In genomic region chr6:155339929-155340328, GRCh38 we compare ENCODE assay signal across 8 cellular contexts. TPM values are rescaled to one million over a fixed set of nuclear protein-coding genes. Genes with fewer than 3 reads are reported as not detected.
DNase-seq lines count a peak whose midpoint lies in the region; ATAC-seq, FAIRE-seq and TF ChIP-seq lines count a peak whose summit lies in the region.
"Not testable (repeated sequence)": the region's sequence is repeated elsewhere in the genome, so short reads cannot be mapped to it uniquely, and the experiment has no call there.

No MANE protein-coding gene starts in this region.

- FAIRE-seq in GM12878 (lab: Jason Lieb, UNC); HepG2 (lab: Jason Lieb, UNC): not testable (repeated sequence)

- not testable (repeated sequence) for H3K4me3 ChIP-seq in GM23338; IMR-90 (ENCODE audit: insufficient read depth, low read depth, low read length); PC-3 (ENCODE audit: low read length); GM12878; HepG2 (replicated peaks in 1 of 3; ENCODE audit: insufficient read depth in 1 of 3, low read depth in 2 of 3, low read length in 3 of 3); osteoblast (ENCODE audit: insufficient read depth, low read length)

- H2BK15ac ChIP-seq in IMR-90 (ENCODE audit: low read depth, low read length), result peak overlapping the region; percentile 77; the same call in 1 of the 3 replicates

- POLR2A ChIA-PET in IMR-90 (lab: Charles Lee; ENCODE audit: unreplicated experiment); PC-3 (lab: Charles Lee; ENCODE audit: unreplicated experiment); activated CD4-positive, alpha-beta T cell treated with anti-CD3 and anti-CD28 coated beads, Interleukin-2, amount 10 ng/mL, durations not matched to agents 7 days and 5 days (lab: Charles Lee): not testable (repeated sequence)
- POLR2A ChIA-PET in GM12878 (lab: Charles Lee) (interaction anchor here (1.0 to 1.3 kb wide), 2 partner anchors 25 to 28 kb away, joined by 3 to 4 read pairs; no protein-coding TSS in a partner anchor), HepG2 (lab: Yijun Ruan, JAX) (interaction anchor here (1.2 to 4.7 kb wide), 3 partner anchors 11 to 189 kb away, joined by 3 to 26 read pairs (median 5); partner anchors contain the start of gene TFB1M)

- SMC1A ChIA-PET in GM12878 (lab: Charles Lee; ENCODE audit: uncharacterized antibody, unreplicated experiment), result interaction anchor here (0.8 to 4.7 kb wide), 10 partner anchors 10 to 192 kb away, joined by 3 to 32 read pairs (median 5); partner anchors contain the start of gene TFB1M

- not testable (repeated sequence) for H4K20me1 ChIP-seq in GM23338 (replicated peaks; ENCODE audit: insufficient read depth); IMR-90 (ENCODE audit: insufficient read depth, low read length); PC-3 (ENCODE audit: low read length); GM12878 (ENCODE audit: control insufficient read depth, insufficient read depth); HepG2 (ENCODE audit: insufficient read depth, low read length); osteoblast (ENCODE audit: insufficient read depth, low read length)

- H2AFZ ChIP-seq in GM23338, result 0 out of 2 replicates have a peak overlapping the region, but pooled peaks have one; percentile 57
- not testable (repeated sequence) for H2AFZ ChIP-seq in IMR-90 (replicated peaks; ENCODE audit: low read length, poor library complexity); PC-3 (ENCODE audit: low read length); GM12878 (ENCODE audit: control insufficient read depth, low read depth, low read length); HepG2 (ENCODE audit: low read length); osteoblast (ENCODE audit: low read length)

- not testable (repeated sequence) for H2BK5ac ChIP-seq in IMR-90 (ENCODE audit: low read depth, low read length, poor library complexity, severe bottlenecking)

- H3K27ac ChIP-seq in GM23338 (ENCODE audit: low read depth); IMR-90 (ENCODE audit: insufficient read depth, low read length); GM12878 (ENCODE audit: control insufficient read depth, insufficient read depth); HepG2 (ENCODE audit: extremely low read length, insufficient read depth, low read length): not testable (repeated sequence)
- H3K27ac ChIP-seq in PC-3 (ENCODE audit: low read length) (peak overlapping the region; percentile 95), osteoblast (ENCODE audit: low read depth, low read length) (peak overlapping the region; percentile 90)

- H3K4me1 ChIP-seq in GM23338 (ENCODE audit: insufficient read depth); IMR-90 (ENCODE audit: control insufficient read depth, insufficient read depth, low read length): not testable (repeated sequence)
- H3K4me1 ChIP-seq in PC-3 (ENCODE audit: insufficient read depth, low read length) (peaks cover 14% of the 10 kb centered on the region), GM12878 (ENCODE audit: control insufficient read depth, insufficient read depth, low read length) (peaks cover 17% of the 10 kb centered on the region), HepG2 (ENCODE audit: insufficient read depth, low read length) (peaks cover 24% of the 10 kb centered on the region), osteoblast (ENCODE audit: insufficient read depth, low read length) (peaks cover 20% of the 10 kb centered on the region)

- H3F3A ChIP-seq in GM23338 (replicated peaks; ENCODE audit: low read depth); PC-3 (ENCODE audit: low read length, unreplicated experiment): not testable (repeated sequence)

- H3K18ac ChIP-seq in IMR-90 (ENCODE audit: low read depth, low read length), result not testable (repeated sequence)

- in situ Hi-C loops in IMR-90 (cut with MboI; ENCODE audit: low sequenced_read_pairs), result loop anchor here (25.0 kb wide), 5 partner anchors 422 to 1847 kb away; no protein-coding TSS in a partner anchor
- in situ Hi-C loops in GM12878 (cut with MboI); HepG2 (cut with HindIII; ENCODE audit: extremely low pct_ligation_motif_present, low pct_unique_long_range_greater_than_20kb): not testable (repeated sequence)

- not testable (repeated sequence) for H3K4me1 Mint-ChIP-seq in GM23338
- peaks cover 31% of the 10 kb centered on the region for H3K4me1 Mint-ChIP-seq in activated CD4-positive, alpha-beta T cell treated with anti-CD3 and anti-CD28 coated beads, Interleukin-2, amount 10 ng/mL, durations not matched to agents 7 days and 5 days
- peaks cover 41% of the 10 kb centered on the region for H3K4me1 Mint-ChIP-seq in activated naive CD4-positive, alpha-beta T cell treated with anti-CD3 and anti-CD28 coated beads for 36 hours (ENCODE audit: low read depth)

- not testable (repeated sequence) for TF ChIP-seq RAD21 in IMR-90 (IDR thresholded peaks at IDR 0.05; ENCODE audit: low read length); GM12878 (IDR thresholded peaks at IDR 0.05; ENCODE audit: insufficient read depth, low read depth, low read length); HepG2 (CRISPR knock-in tag; IDR thresholded peaks at IDR 0.05)

- H3K9me3 ChIP-seq in IMR-90 (ENCODE audit: control insufficient read depth, insufficient read depth, low read length); PC-3 (ENCODE audit: low read length); osteoblast (ENCODE audit: low read depth, low read length): not testable (repeated sequence)
- H3K9me3 ChIP-seq in GM12878 (replicated peaks; ENCODE audit: control insufficient read depth, insufficient read depth, low read length) (peaks cover 19% of the 10 kb centered on the region), HepG2 (ENCODE audit: low read length) (peaks cover 45% of the 10 kb centered on the region)

- H2BK20ac ChIP-seq in IMR-90 (ENCODE audit: low read depth, low read length), result not testable (repeated sequence)

- not testable (repeated sequence) for H3K56ac ChIP-seq in IMR-90 (ENCODE audit: extremely low read depth, insufficient read depth, low read length)

- CTCF ChIA-PET in IMR-90 (lab: Yijun Ruan, JAX), result interaction anchor here (0.9 to 2.6 kb wide), 7 partner anchors 10 to 195 kb away, joined by 3 to 12 read pairs (median 3); no protein-coding TSS in a partner anchor
- CTCF ChIA-PET in PC-3 (lab: Charles Lee), result not testable (repeated sequence)
- CTCF ChIA-PET in activated CD4-positive, alpha-beta T cell treated with anti-CD3 and anti-CD28 coated beads, Interleukin-2, amount 10 ng/mL, durations not matched to agents 7 days and 5 days (lab: Charles Lee), result interaction anchor here (0.9 to 1.0 kb wide), 2 partner anchors 10 to 107 kb away, joined by 3 read pairs; no protein-coding TSS in a partner anchor
- CTCF ChIA-PET in activated naive CD4-positive, alpha-beta T cell treated with anti-CD3 and anti-CD28 coated beads for 36 hours (lab: Charles Lee), result interaction anchor here (0.8 to 1.6 kb wide), 7 partner anchors 12 to 688 kb away, joined by 3 to 6 read pairs (median 5); no protein-coding TSS in a partner anchor
- CTCF ChIA-PET in GM12878 (lab: Yijun Ruan, JAX), result interaction anchor here (0.7 to 2.2 kb wide), 7 partner anchors 8 to 192 kb away, joined by 3 to 11 read pairs (median 3); no protein-coding TSS in a partner anchor
- CTCF ChIA-PET in HepG2 (lab: Yijun Ruan, JAX; ENCODE audit: low intra/inter-chr PET ratio, low total read pairs), result interaction anchor here (1.9 kb wide), 1 partner anchor 190 kb away, joined by 9 read pairs; no protein-coding TSS in a partner anchor

- H3K23ac ChIP-seq in IMR-90 (ENCODE audit: low read depth, low read length), result not testable (repeated sequence)

- TF ChIP-seq EP300 in GM12878 (IDR thresholded peaks at IDR 0.05; ENCODE audit: borderline replicate concordance in 1 of 2, control insufficient read depth in 1 of 2, low read depth in 2 of 2, low read length in 2 of 2); HepG2 (IDR thresholded peaks at IDR 0.05; ENCODE audit: low read depth in 2 of 2, low read length in 2 of 2); HepG2 (CRISPR knock-in tag; IDR thresholded peaks at IDR 0.05; ENCODE audit: borderline replicate concordance): not testable (repeated sequence)

- DNase-seq in GM23338 (ENCODE audit: low spot score); IMR-90; PC-3; activated CD4-positive, alpha-beta T cell treated with anti-CD3 and anti-CD28 coated beads, Interleukin-2, amount 10 ng/mL, durations not matched to agents 7 days and 5 days; activated naive CD4-positive, alpha-beta T cell treated with anti-CD3 and anti-CD28 coated beads for 36 hours; GM12878 (ENCODE audit: low read depth, low spot score); HepG2 (ENCODE audit: low spot score); osteoblast (ENCODE audit: insufficient read length, low spot score, missing footprints): not testable (repeated sequence)

- not testable (repeated sequence) for H2AK9ac ChIP-seq in IMR-90 (replicated peaks; ENCODE audit: low read depth, low read length, poor library complexity)

- TF ChIP-seq CTCF in GM23338 (conservative IDR thresholded peaks at IDR 0.05; ENCODE audit: low read depth in 2 of 2); IMR-90 (conservative IDR thresholded peaks at IDR 0.05; ENCODE audit: low read depth, low read length); PC-3 (conservative IDR thresholded peaks at IDR 0.05; ENCODE audit: low read depth, low read length); GM12878 (IDR thresholded peaks at IDR 0.05 in 2 of 3, conservative IDR thresholded peaks at IDR 0.05 in 1 of 3; ENCODE audit: control insufficient read depth in 2 of 3, extremely low read depth in 1 of 3, insufficient read depth in 1 of 3, low read depth in 3 of 3, low read length in 3 of 3); HepG2 (CRISPR knock-in tag; IDR thresholded peaks at IDR 0.05); osteoblast (IDR thresholded peaks at IDR 0.05; ENCODE audit: extremely low read depth, low read depth, low read length): not testable (repeated sequence)

- not testable (repeated sequence) for H3K27ac Mint-ChIP-seq in GM23338
- peak overlapping the region; percentile 44 for H3K27ac Mint-ChIP-seq in activated CD4-positive, alpha-beta T cell treated with anti-CD3 and anti-CD28 coated beads, Interleukin-2, amount 10 ng/mL, durations not matched to agents 7 days and 5 days
- peak overlapping the region; percentile 76 for H3K27ac Mint-ChIP-seq in activated naive CD4-positive, alpha-beta T cell treated with anti-CD3 and anti-CD28 coated beads for 36 hours

- not testable (repeated sequence) for H3K4ac ChIP-seq in IMR-90 (ENCODE audit: low read depth, low read length)

- WGBS in IMR-90 (ENCODE audit: extremely low coverage in 2 of 2, insufficient read length in 1 of 2), 2 experiments, result no CpG with 5 or more reads among the region's 4 CpGs
- WGBS in GM12878 (ENCODE audit: insufficient coverage, insufficient replicate concordance, low lambda C conversion rate, missing lambda C conversion rate), result 94% methylated on average over 4 of the region's 4 CpGs
- WGBS in HepG2 (ENCODE audit: low lambda C conversion rate), result 80% methylated on average over 4 of the region's 4 CpGs

- RAD21 ChIA-PET in GM12878 (lab: Charles Lee; ENCODE audit: unreplicated experiment), result interaction anchor here (1.2 to 1.7 kb wide), 2 partner anchors 13 to 18 kb away, joined by 3 read pairs; no protein-coding TSS in a partner anchor

- intact Hi-C loops in IMR-90 (cut with micrococcal nuclease) (loop anchor here (1.0 kb wide), 1 partner anchor 155 kb away; no protein-coding TSS in a partner anchor), PC-3 (cut with micrococcal nuclease) (loop anchor here (5.0 kb wide), 2 partner anchors 152 to 192 kb away; no protein-coding TSS in a partner anchor)
- intact Hi-C loops in activated naive CD4-positive, alpha-beta T cell treated with anti-CD3 and anti-CD28 coated beads for 36 hours (cut with micrococcal nuclease), result loop anchor here (10.0 kb wide), 1 partner anchor 1055 kb away; no protein-coding TSS in a partner anchor
- intact Hi-C loops in GM12878 (cut with micrococcal nuclease; ENCODE audit: unreplicated experiment); HepG2 (cut with micrococcal nuclease; ENCODE audit: unreplicated experiment): not testable (repeated sequence)

- not testable (repeated sequence) for H3K36me3 ChIP-seq in GM23338 (ENCODE audit: insufficient read depth); IMR-90 (ENCODE audit: control insufficient read depth, insufficient read depth, low read length); PC-3 (ENCODE audit: low read depth, low read length); GM12878 (ENCODE audit: control insufficient read depth in 2 of 2, insufficient read depth in 2 of 2, low read length in 1 of 2); HepG2 (replicated peaks in 1 of 2; ENCODE audit: control insufficient read depth in 1 of 2, insufficient read depth in 2 of 2, low read length in 2 of 2); osteoblast (ENCODE audit: insufficient read depth, low read length)

- H3K79me2 ChIP-seq in GM23338 (replicated peaks; ENCODE audit: insufficient read depth); PC-3 (ENCODE audit: low read length); GM12878 (ENCODE audit: control insufficient read depth, insufficient read depth, low read length); HepG2 (ENCODE audit: insufficient read depth, low read length); osteoblast (ENCODE audit: insufficient read depth, low read length): not testable (repeated sequence)

- BruUV-seq in IMR-90 (replicated peaks; lab: Mats Ljungman, UMichigan); PC-3 (replicated peaks; lab: Mats Ljungman, UMichigan); GM12878 (replicated peaks; lab: Mats Ljungman, UMichigan); HepG2 (replicated peaks; lab: Mats Ljungman, UMichigan): not testable (repeated sequence)

- not testable (repeated sequence) for H3K27me3 Mint-ChIP-seq in GM23338 (ENCODE audit: insufficient read depth, low read depth, poor library complexity); activated CD4-positive, alpha-beta T cell treated with anti-CD3 and anti-CD28 coated beads, Interleukin-2, amount 10 ng/mL, durations not matched to agents 7 days and 5 days; activated naive CD4-positive, alpha-beta T cell treated with anti-CD3 and anti-CD28 coated beads for 36 hours (ENCODE audit: low read depth)

- peak overlapping the region; percentile 83; the same call in 1 of the 2 replicates for H2BK120ac ChIP-seq in IMR-90 (ENCODE audit: low read depth, low read length)

- not testable (repeated sequence) for H4K91ac ChIP-seq in IMR-90 (ENCODE audit: insufficient read depth, low read depth, low read length)

- ATAC-seq in GM23338; IMR-90 (ENCODE audit: low read depth); PC-3; GM12878; HepG2: not testable (repeated sequence)

- not testable (repeated sequence) for H3K4me3 Mint-ChIP-seq in GM23338; activated CD4-positive, alpha-beta T cell treated with anti-CD3 and anti-CD28 coated beads, Interleukin-2, amount 10 ng/mL, durations not matched to agents 7 days and 5 days; activated naive CD4-positive, alpha-beta T cell treated with anti-CD3 and anti-CD28 coated beads for 36 hours

- H2AK5ac ChIP-seq in IMR-90 (ENCODE audit: low read depth, low read length), result not testable (repeated sequence)

- not testable (repeated sequence) for H3K27me3 ChIP-seq in GM23338 (ENCODE audit: insufficient read depth); IMR-90 (ENCODE audit: control insufficient read depth, insufficient read depth, low read length); PC-3 (ENCODE audit: low read length); GM12878 (replicated peaks in 1 of 2; ENCODE audit: control insufficient read depth in 2 of 2, insufficient read depth in 2 of 2, low read length in 1 of 2); HepG2 (ENCODE audit: control insufficient read depth in 1 of 2, insufficient read depth in 2 of 2, low read length in 2 of 2); osteoblast (ENCODE audit: insufficient read depth, low read length)

- dilution Hi-C loops in IMR-90 (cut with HindIII; ENCODE audit: low sequenced_read_pairs, unreplicated experiment), result not testable (repeated sequence)

- peaks cover 16% of the 10 kb centered on the region; the same call in 2 of the 3 replicates for H3K9me3 Mint-ChIP-seq in GM23338
- H3K9me3 Mint-ChIP-seq in activated CD4-positive, alpha-beta T cell treated with anti-CD3 and anti-CD28 coated beads, Interleukin-2, amount 10 ng/mL, durations not matched to agents 7 days and 5 days, result peaks cover 34% of the 10 kb centered on the region
- H3K9me3 Mint-ChIP-seq in activated naive CD4-positive, alpha-beta T cell treated with anti-CD3 and anti-CD28 coated beads for 36 hours, result peaks cover 33% of the 10 kb centered on the region

- not testable (repeated sequence) for TF ChIP-seq POLR2A in IMR-90 (IDR thresholded peaks at IDR 0.05; ENCODE audit: low read depth, low read length); GM12878 (IDR thresholded peaks at IDR 0.05; ENCODE audit: low read depth, low read length); HepG2 (IDR thresholded peaks at IDR 0.05; ENCODE audit: insufficient read depth in 1 of 2, low read depth in 2 of 2, low read length in 2 of 2)

- not testable (repeated sequence) for H3K79me1 ChIP-seq in IMR-90 (ENCODE audit: low read depth in 1 of 2, low read length in 2 of 2)

- not testable (repeated sequence) for H3K14ac ChIP-seq in IMR-90 (replicated peaks; ENCODE audit: low read depth, low read length)

- not testable (repeated sequence) for H3K9ac ChIP-seq in IMR-90 (ENCODE audit: low read depth, low read length); GM12878 (ENCODE audit: control insufficient read depth, insufficient read depth, low read length); HepG2 (ENCODE audit: insufficient read depth, low read depth, low read length)
- peak overlapping the region; percentile 59; the same call in 1 of the 2 replicates for H3K9ac ChIP-seq in PC-3 (ENCODE audit: low read length)

- H3K4me2 ChIP-seq in GM23338; IMR-90 (ENCODE audit: low read depth, low read length); PC-3 (ENCODE audit: low read length); GM12878 (ENCODE audit: control insufficient read depth, insufficient read depth); HepG2 (ENCODE audit: low read depth, low read length); osteoblast (ENCODE audit: insufficient read depth, low read length): not testable (repeated sequence)

- H3K36me3 Mint-ChIP-seq in GM23338 (ENCODE audit: low read depth), result not testable (repeated sequence)
- peaks cover 45% of the 10 kb centered on the region for H3K36me3 Mint-ChIP-seq in activated CD4-positive, alpha-beta T cell treated with anti-CD3 and anti-CD28 coated beads, Interleukin-2, amount 10 ng/mL, durations not matched to agents 7 days and 5 days (ENCODE audit: low read depth)
- H3K36me3 Mint-ChIP-seq in activated naive CD4-positive, alpha-beta T cell treated with anti-CD3 and anti-CD28 coated beads for 36 hours (ENCODE audit: low read depth), result peaks cover 23% of the 10 kb centered on the region

- H4K8ac ChIP-seq in IMR-90 (ENCODE audit: low read depth in 2 of 2, low read length in 2 of 2), result not testable (repeated sequence)

- not testable (repeated sequence) for H3K9me1 ChIP-seq in IMR-90 (ENCODE audit: insufficient read depth, low read length)

- H3K9me2 ChIP-seq in GM23338 (ENCODE audit: insufficient read depth); PC-3 (replicated peaks; ENCODE audit: low read length): not testable (repeated sequence)

- not testable (repeated sequence) for H4K5ac ChIP-seq in IMR-90 (ENCODE audit: low read depth, low read length)

RNA-seq across cellular contexts. Expression of gene TFB1M, which starts 25.6 kb away (rescaled TPM):
- 37.5 and 51.1 TPM in 2 replicates for total RNA-seq in GM23338 (2014; rRNA removed; shearing (Covaris generic))
- polyA plus RNA-seq in GM23338 (2016; fragmentation: Nextera tagmentation; extraction: Ambion mirVana) (66.9 and 69.6 TPM in 2 replicates), IMR-90 (2012; rRNA removed) (17.5 and 18.1 TPM in 2 replicates), GM12878 (2011; rRNA removed) (55.6 and 59.6 TPM in 2 replicates), GM12878 (2014; fragmentation: Illumina TruSeq; extraction: Trizol) (32.2 and 37.7 TPM in 2 replicates), GM12878 (2014; fragmentation: Nextera tagmentation; extraction: Ambion mirVana) (100 to 1,000 TPM in 1 of 2 experiments, 10 to 100 TPM in 1; 95.8 to 117 TPM), GM12878 (2014; rRNA removed) (28.0 and 35.7 TPM in 2 replicates), GM12878 (2016; fragmentation: Nextera tagmentation; extraction: Ambion mirVana) (10 to 100 TPM; 45.2 to 53.2 TPM), HepG2 (2011; rRNA removed) (64.3 and 91.4 TPM in 2 replicates)
- total RNA-seq in IMR-90 (2012; rRNA removed) (22.4 and 28.1 TPM in 2 replicates), PC-3 (2014; rRNA removed) (23.1 and 25.6 TPM in 2 replicates), GM12878 (2014; rRNA removed) (29.9 and 34.7 TPM in 2 replicates), GM12878 (2014; rRNA removed; fragmentation: Illumina TruSeq; extraction: Trizol) (37.4 and 37.7 TPM in 2 replicates), GM12878 (2021) (35.9 and 36.1 TPM in 2 replicates), HepG2 (2016; rRNA removed; fragmentation: Illumina TruSeq; extraction: Trizol) (122 and 149 TPM in 2 replicates), osteoblast (18.8 and 23.3 TPM in 2 replicates)
- 6.0 and 9.4 TPM in 2 replicates for polyA plus RNA-seq in IMR-90 (2012; cell fraction: cytosol; rRNA removed)
- 5.7 and 34.9 TPM in 2 replicates for polyA plus RNA-seq in IMR-90 (2012; cell fraction: nucleus; rRNA removed; ENCODE audit: low replicate concordance)
- 10 to 100 TPM; 25.8 to 26.5 TPM for total RNA-seq in activated CD4-positive, alpha-beta T cell treated with anti-CD3 and anti-CD28 coated beads, Interleukin-2, amount 10 ng/mL, durations not matched to agents 7 days and 5 days
- total RNA-seq in activated naive CD4-positive, alpha-beta T cell treated with anti-CD3 and anti-CD28 coated beads for 36 hours, result 10 to 100 TPM; 38.7 to 45.3 TPM
- total RNA-seq in GM12878 (2013; cell fraction: nucleolus; rRNA removed), result 122 and 123 TPM in 2 replicates
- polyA plus RNA-seq in GM12878 (2011; ENCODE audit: low read depth), result 19.2 TPM
- polyA plus RNA-seq in GM12878 (2011; cell fraction: cytosol; rRNA removed), result 35.8 and 36.2 TPM in 2 replicates
- 52.0 and 66.4 TPM in 2 replicates for polyA plus RNA-seq in GM12878 (2011; cell fraction: nucleus; rRNA removed)
- polyA plus RNA-seq in GM12878 (2012), result 14.2 and 24.2 TPM in 2 replicates
- polyA minus RNA-seq in GM12878 (2011; rRNA and poly(A)+ RNA removed), result 44.2 and 51.9 TPM in 2 replicates
- 12.8 and 14.3 TPM in 2 replicates for polyA minus RNA-seq in GM12878 (2011; cell fraction: cytosol; rRNA and poly(A)+ RNA removed)
- 64.9 and 86.9 TPM in 2 replicates for polyA minus RNA-seq in GM12878 (2011; cell fraction: nucleus; rRNA and poly(A)+ RNA removed)
- total RNA-seq in HepG2 (2016; cell fraction: cytosol; rRNA removed; fragmentation: Illumina TruSeq; extraction: Trizol; ENCODE audit: low read depth), result 42.1 and 44.6 TPM in 2 replicates
- 124 and 156 TPM in 2 replicates for total RNA-seq in HepG2 (2016; cell fraction: insoluble cytoplasmic fraction; rRNA removed; fragmentation: Illumina TruSeq; extraction: Trizol)
- total RNA-seq in HepG2 (2016; cell fraction: membrane; rRNA removed; fragmentation: Illumina TruSeq; extraction: Trizol), result 45.1 and 48.3 TPM in 2 replicates
- total RNA-seq in HepG2 (2016; cell fraction: nucleus; rRNA removed; fragmentation: Illumina TruSeq; extraction: Trizol), result 201 and 207 TPM in 2 replicates
- polyA plus RNA-seq in HepG2 (2011; cell fraction: cytosol; rRNA removed), result 49.3 and 58.3 TPM in 2 replicates
- 74.6 and 81.3 TPM in 2 replicates for polyA plus RNA-seq in HepG2 (2011; cell fraction: nucleus; rRNA removed)
- 59.9 and 60.7 TPM in 2 replicates for polyA plus RNA-seq in HepG2 (2012)
- 17.1 and 18.2 TPM in 2 replicates for polyA plus RNA-seq in HepG2 (2016; cell fraction: cytosol; fragmentation: Illumina TruSeq; extraction: Trizol; ENCODE audit: low read depth)
- polyA plus RNA-seq in HepG2 (2016; cell fraction: insoluble cytoplasmic fraction; fragmentation: Illumina TruSeq; extraction: Trizol; ENCODE audit: low read depth), result 133 and 147 TPM in 2 replicates
- 20.5 and 22.2 TPM in 2 replicates for polyA plus RNA-seq in HepG2 (2016; cell fraction: membrane; fragmentation: Illumina TruSeq; extraction: Trizol; ENCODE audit: low read depth)
- 93.1 and 104 TPM in 2 replicates for polyA plus RNA-seq in HepG2 (2016; cell fraction: nucleus; fragmentation: Illumina TruSeq; extraction: Trizol; ENCODE audit: insufficient read depth, low read depth)
- polyA minus RNA-seq in HepG2 (2011; rRNA and poly(A)+ RNA removed; ENCODE audit: low replicate concordance), result 9.7 and 101 TPM in 2 replicates
- 39.5 and 52.5 TPM in 2 replicates for polyA minus RNA-seq in HepG2 (2011; cell fraction: cytosol; rRNA and poly(A)+ RNA removed)
- 333 and 340 TPM in 2 replicates for polyA minus RNA-seq in HepG2 (2011; cell fraction: nucleus; rRNA and poly(A)+ RNA removed)
